Comparison of ENCODE assay signal across 9 cellular contexts in the genomic region with DNA sequence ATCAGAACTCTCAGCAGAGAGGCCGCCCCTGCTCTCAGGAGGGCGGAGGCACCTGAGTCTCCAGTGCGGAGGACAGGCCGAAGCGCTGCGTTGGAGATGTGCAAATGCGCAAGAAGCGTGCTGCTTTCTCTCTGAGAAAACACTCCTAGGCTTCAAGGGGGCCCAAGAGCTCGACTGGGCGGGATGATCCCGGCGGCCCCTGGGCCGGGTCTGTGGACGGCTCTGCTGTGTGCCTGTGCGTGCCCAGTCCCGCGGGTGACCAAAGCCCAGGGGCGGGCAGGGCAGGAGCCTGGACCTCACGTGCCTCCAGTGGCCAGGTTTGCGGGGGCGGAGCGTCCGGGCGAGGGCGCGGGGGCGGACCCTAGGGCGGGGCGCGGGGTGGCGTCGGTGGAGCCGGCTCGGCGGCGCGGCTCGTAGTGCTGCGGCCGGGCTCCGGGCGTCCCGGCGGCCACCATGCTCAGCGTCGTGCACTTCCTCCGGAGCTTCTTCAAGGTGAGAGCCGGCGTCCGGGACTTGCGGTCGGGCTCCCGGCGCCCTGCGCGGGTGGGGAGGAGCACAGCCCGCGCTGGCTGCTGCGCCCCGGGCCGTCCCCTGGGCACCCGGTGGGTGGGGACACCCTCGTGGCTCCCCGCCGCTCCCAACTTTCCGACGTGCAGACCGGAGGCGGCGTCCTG. TPM values are rescaled to one million over a fixed set of nuclear protein-coding genes. Genes with fewer than 3 reads are reported as not detected.
DNase-seq lines count a peak whose midpoint lies in the region; ATAC-seq lines count a peak whose summit lies in the region.
"Had no signal": no experiment of that assay in that cellular context is flagged by ENCODE, and none has a peak within 500 bp of the region (broad histone marks: within the 10 kb centered on the region; RNA-seq: fewer than 3 reads in every experiment).

A gene with protein sequence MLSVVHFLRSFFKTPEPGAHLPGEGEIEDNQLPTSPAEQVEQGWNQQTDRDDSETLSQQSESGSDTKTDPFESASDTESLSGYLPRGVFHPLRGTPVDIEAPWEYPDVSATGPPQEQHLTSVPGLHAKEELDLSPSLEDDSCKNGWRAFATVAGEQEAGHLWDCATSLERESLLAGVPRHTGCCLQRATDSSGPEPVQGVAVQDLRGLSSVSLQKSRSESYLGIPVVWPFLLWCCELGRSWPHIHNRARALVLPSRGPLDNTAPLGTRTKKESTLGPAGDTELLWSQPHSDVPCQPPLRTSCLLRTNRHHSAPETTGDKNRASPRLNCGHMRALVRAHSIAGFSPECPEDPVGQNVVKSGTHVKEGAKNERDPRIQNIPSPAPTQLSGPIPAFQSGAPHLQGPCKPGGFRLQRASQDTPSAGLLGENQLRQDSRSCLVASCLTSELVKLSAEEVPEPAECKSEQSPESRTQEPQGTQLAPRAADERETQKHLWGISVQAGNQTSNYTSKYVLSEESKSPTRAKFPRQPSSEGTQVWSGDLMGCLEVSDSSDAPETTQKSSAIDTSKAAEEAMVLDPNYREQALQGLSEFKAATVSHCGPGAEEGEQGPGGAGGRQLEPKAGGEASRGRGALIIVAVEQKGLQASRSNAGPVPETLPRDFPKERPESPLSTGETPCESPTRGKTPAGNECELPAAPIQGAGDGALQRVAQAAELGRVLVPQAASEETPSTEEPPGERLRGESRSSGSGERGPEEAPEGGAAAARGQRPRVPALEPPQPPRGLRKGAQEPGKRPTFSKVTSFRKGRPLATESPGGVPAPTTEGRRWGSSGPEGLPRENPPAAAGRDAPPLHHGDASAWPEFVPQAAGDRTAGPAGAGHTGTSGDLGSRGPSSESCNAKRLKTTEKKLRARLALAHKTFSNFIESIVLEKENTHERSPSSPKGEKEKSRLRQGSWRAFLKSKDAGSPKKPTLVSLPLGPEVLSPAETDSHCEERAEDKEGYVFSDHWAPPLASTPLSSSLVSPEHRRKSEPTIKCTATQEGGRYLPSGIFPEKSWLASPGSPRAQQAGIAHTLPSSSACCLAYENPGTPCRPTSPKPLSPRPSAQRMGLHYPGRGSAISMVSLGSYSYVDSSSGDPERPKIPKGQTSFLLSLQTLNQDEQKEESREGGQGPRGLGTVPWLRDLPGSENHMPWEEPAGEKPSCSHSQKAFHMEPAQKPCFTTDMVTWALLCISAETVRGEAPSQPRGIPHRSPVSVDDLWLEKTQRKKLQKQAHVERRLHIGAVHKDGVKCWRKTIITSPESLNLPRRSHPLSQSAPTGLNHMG (N-terminal part only) (plus strand): TSS at position 414 of the 674 bp plus-strand sequence. CDS start 40 bp downstream, at position 454.

- H3K36me3 Mint-ChIP-seq in activated T-cell treated with anti-CD3 and anti-CD28 coated beads, Interleukin-2, amount 50 U/mL, for 4 hours (ENCODE audit: insufficient read depth) = no peaks in the 10 kb centered on the region

- H3K4me1 Mint-ChIP-seq in activated T-cell treated with anti-CD3 and anti-CD28 coated beads, Interleukin-2, amount 50 U/mL, for 4 hours (ENCODE audit: low read depth) = no peaks in the 10 kb centered on the region

- peak within 1 kb of the TSS; percentile 35 for H3K4me3 Mint-ChIP-seq in activated T-cell treated with anti-CD3 and anti-CD28 coated beads, Interleukin-2, amount 50 U/mL, for 4 hours

- no peaks in the 10 kb centered on the region for H3K9me3 Mint-ChIP-seq in activated T-cell treated with anti-CD3 and anti-CD28 coated beads, Interleukin-2, amount 50 U/mL, for 4 hours

- DNase-seq in DMS53 (lab: John Stamatoyannopoulos, UW) (peak; percentile 76), DMS53 treated with DMSO at 0.1 percent for 48 hours (lab: John Stamatoyannopoulos, UW; ENCODE audit: unreplicated experiment) (no peak), left ventricle myocardium superior (peak; percentile 43), sciatic nerve (ENCODE audit: low spot score) (no peak), NCI-H187 treated with DMSO at 0.1 percent for 48 hours (lab: John Stamatoyannopoulos, UW) (no peak)
- no peak for DNase-seq in activated T-cell treated with anti-CD3 and anti-CD28 coated beads, Interleukin-2, amount 50 U/mL, for 4 hours

- ATAC-seq in HG03139 (IDR thresholded peaks at IDR 0.05; ENCODE audit: unreplicated experiment) (peak; percentile 57), left ventricle myocardium superior (peak; percentile 77), sciatic nerve (no peak), GM21619 (IDR thresholded peaks at IDR 0.05; ENCODE audit: unreplicated experiment) (no peak)
- ATAC-seq in activated T-cell treated with anti-CD3 and anti-CD28 coated beads, Interleukin-2, amount 50 U/mL, for 4 hours = peak; percentile 53 to 59

- intact Hi-C loops in left ventricle myocardium superior (cut with micrococcal nuclease) (no loop called here), sciatic nerve (cut with DNase I) (no loop called here)

- peaks cover 51% of the 10 kb centered on the region for H3K27me3 Mint-ChIP-seq in activated T-cell treated with anti-CD3 and anti-CD28 coated beads, Interleukin-2, amount 50 U/mL, for 4 hours (ENCODE audit: low read depth)

RNA-seq across cellular contexts. Expression of the gene that starts here (rescaled TPM):
- total RNA-seq in activated T-cell treated with anti-CD3 and anti-CD28 coated beads, Interleukin-2, amount 50 U/mL, for 4 hours = under 1 TPM; 0.43 to 0.84 (median 0.58) TPM
- 3.8 TPM for total RNA-seq in left ventricle myocardium superior
- total RNA-seq in sciatic nerve = 12.1 TPM
- total RNA-seq: T-helper 2 cell treated with Interferon-gamma antibody and Interleukin-4, amounts not matched to agents 100 ng/mL and 5 ng/mL, for 36 hours had no signal

Comparison
In these comparisons a context has a peak if more than half of its experiments do, and no peak if none do; other contexts are left out.
1. DNase-seq: peak in DMS53 (single experiment) and left ventricle myocardium superior (single experiment); none in DMS53 treated with DMSO at 0.1 percent for 48 hours (single experiment), activated T-cell treated with anti-CD3 and anti-CD28 coated beads, Interleukin-2, amount 50 U/mL, for 4 hours (single experiment), sciatic nerve (single experiment) and NCI-H187 treated with DMSO at 0.1 percent for 48 hours (single experiment).
2. Peak in ATAC-seq in activated T-cell treated with anti-CD3 and anti-CD28 coated beads, Interleukin-2, amount 50 U/mL, for 4 hours; RNA of the gene not detected or under 1 TPM.
3. ATAC-seq: peak in HG03139 (single experiment) and left ventricle myocardium superior (single experiment); none in sciatic nerve (single experiment) and GM21619 (single experiment).